In genomic region chr7:150446288-150446938, GRCh38 we compare ENCODE assay signal across 14 cellular contexts. TPM values are rescaled to one million over a fixed set of nuclear protein-coding genes. Genes with fewer than 3 reads are reported as not detected.
DNase-seq lines count a peak whose midpoint lies in the region; ATAC-seq and TF ChIP-seq lines count a peak whose summit lies in the region.
"Had no signal": no experiment of that assay in that cellular context is flagged by ENCODE, and none has a peak within 500 bp of the region (broad histone marks: within the 10 kb centered on the region; RNA-seq: fewer than 3 reads in every experiment).

No MANE protein-coding gene starts in this region.

- H3K4me1 ChIP-seq in adrenal gland (replicated peaks in 1 of 2) (peaks cover 11 to 24% of the 10 kb centered on the region in 2 donors), prostate gland (replicated peaks) (no peaks in the 10 kb centered on the region), aorta (ENCODE audit: control insufficient read depth in 1 of 2, insufficient read depth in 2 of 2, low read length in 2 of 2) (no peaks in the 10 kb centered on the region), mesendoderm (ENCODE audit: control insufficient read depth, low read depth, low read length) (no peaks in the 10 kb centered on the region)
- H3K4me1 ChIP-seq: colonic mucosa, psoas muscle had no signal

- no peak overlapping the region for H2BK5ac ChIP-seq in mesendoderm (ENCODE audit: low read length)

- H3K4me1 Mint-ChIP-seq in activated T-cell treated with anti-CD3 and anti-CD28 coated beads, Interleukin-2, amount 50 U/mL, for 4 hours (ENCODE audit: low read depth) = peaks cover 53% of the 10 kb centered on the region

- peak overlapping the region in 3 of 5 donors; percentile 47 to 66 (median 62) for H3K27ac ChIP-seq in adrenal gland
- H3K27ac ChIP-seq in prostate gland = peak overlapping the region; percentile 17 to 28
- no peak overlapping the region for H3K27ac ChIP-seq in aorta (ENCODE audit: low read depth in 1 of 2, low read length in 2 of 2)
- no peak overlapping the region for H3K27ac ChIP-seq in mesendoderm (ENCODE audit: low read depth, low read length)
- H3K27ac ChIP-seq: colonic mucosa, psoas muscle had no signal

- no peak overlapping the region for H2AK5ac ChIP-seq in mesendoderm (ENCODE audit: low read length)

- peaks cover 7% of the 10 kb centered on the region for H3K9me3 Mint-ChIP-seq in activated T-cell treated with anti-CD3 and anti-CD28 coated beads, Interleukin-2, amount 50 U/mL, for 4 hours

- no peak overlapping the region for H4K5ac ChIP-seq in mesendoderm (ENCODE audit: low read length)

- no peak for TF ChIP-seq CTCF in adrenal gland (IDR thresholded peaks at IDR 0.05)
- no peak for TF ChIP-seq CTCF in prostate gland (IDR thresholded peaks at IDR 0.05)

- WGBS in adrenal gland, 4 donors = 72 to 82% (median 77%) methylated on average over 2 of the region's 2 CpGs
- WGBS in prostate gland = 74% methylated on average over 2 of the region's 2 CpGs
- WGBS in aorta, 2 donors = 91 to 92% methylated on average over 2 of the region's 2 CpGs
- WGBS in mesendoderm (ENCODE audit: extremely low coverage, insufficient coverage, low lambda C conversion rate) = no CpG with 5 or more reads among the region's 2 CpGs

- DNase-seq in activated T-cell treated with anti-CD3 and anti-CD28 coated beads, Interleukin-2, amount 50 U/mL, for 4 hours = no peak
- DNase-seq in activated T-cell treated with anti-CD3 and anti-CD28 coated beads, Interleukin-2, amount 50 U/mL, for 1 hour = no peak
- DNase-seq in NCI-H226 = peak; percentile 33
- DNase-seq in adrenal gland = no peak
- DNase-seq in prostate gland (ENCODE audit: low spot score) = no peak
- DNase-seq in aorta = no peak
- no peak for DNase-seq in mesendoderm
- DNase-seq: activated CD4-positive, alpha-beta T cell treated with anti-CD3 and anti-CD28 coated beads, Interleukin-2, amount 50 U/mL, for 4 hours; amygdala; colonic mucosa; DMS53; psoas muscle had no signal

- H3K9me3 ChIP-seq in adrenal gland (replicated peaks in 1 of 3) = peaks cover 0 to 3% (median 0%) of the 10 kb centered on the region in 3 donors
- H3K9me3 ChIP-seq in prostate gland = no peaks in the 10 kb centered on the region
- H3K9me3 ChIP-seq in aorta (ENCODE audit: control insufficient read depth, low read length) = peaks cover 10% of the 10 kb centered on the region
- H3K9me3 ChIP-seq: colonic mucosa had no signal

- H3K4ac ChIP-seq in mesendoderm (ENCODE audit: low read depth, low read length) = no peak overlapping the region

- H3K18ac ChIP-seq in mesendoderm (ENCODE audit: low read length) = no peak overlapping the region

- H2BK15ac ChIP-seq in mesendoderm (replicated peaks; ENCODE audit: low read depth) = no peak overlapping the region

- H4K8ac ChIP-seq in mesendoderm (ENCODE audit: low read depth, low read length) = no peak overlapping the region

- no peak overlapping the region for H2BK120ac ChIP-seq in mesendoderm (ENCODE audit: low read depth, low read length)

- H3K4me3 ChIP-seq in adrenal gland (no peak overlapping the region), prostate gland (no peak overlapping the region), aorta (ENCODE audit: low read length in 2 of 2) (no peak overlapping the region), mesendoderm (ENCODE audit: low read length) (no peak overlapping the region)
- H3K4me3 ChIP-seq: colonic mucosa, K562, psoas muscle had no signal

- peak; percentile 2 to 20 for ATAC-seq in activated T-cell treated with anti-CD3 and anti-CD28 coated beads, Interleukin-2, amount 50 U/mL, for 4 hours
- no peak for ATAC-seq in aorta (ENCODE audit: low FRiP score)
- no peak for ATAC-seq in GM18858 (IDR thresholded peaks at IDR 0.05; ENCODE audit: unreplicated experiment)
- ATAC-seq: K562, psoas muscle had no signal

- no peaks in the 10 kb centered on the region for H3K36me3 Mint-ChIP-seq in activated T-cell treated with anti-CD3 and anti-CD28 coated beads, Interleukin-2, amount 50 U/mL, for 4 hours (ENCODE audit: insufficient read depth)

- no peak overlapping the region for H3K4me3 Mint-ChIP-seq in activated T-cell treated with anti-CD3 and anti-CD28 coated beads, Interleukin-2, amount 50 U/mL, for 4 hours

- H3K27me3 Mint-ChIP-seq in activated T-cell treated with anti-CD3 and anti-CD28 coated beads, Interleukin-2, amount 50 U/mL, for 4 hours (ENCODE audit: low read depth) = no peaks in the 10 kb centered on the region

- no peak overlapping the region for H3K4me2 ChIP-seq in mesendoderm (ENCODE audit: low read length)

- H3K36me3 ChIP-seq in adrenal gland (replicated peaks in 1 of 2) (no peaks in the 10 kb centered on the region), prostate gland (no peaks in the 10 kb centered on the region), aorta (ENCODE audit: control insufficient read depth in 1 of 2, insufficient read depth in 2 of 2, low read length in 1 of 2) (no peaks in the 10 kb centered on the region), mesendoderm (ENCODE audit: control insufficient read depth, insufficient read depth, low read length) (no peaks in the 10 kb centered on the region)
- H3K36me3 ChIP-seq: colonic mucosa had no signal

- no peak overlapping the region for H3K23ac ChIP-seq in mesendoderm (ENCODE audit: low read length)

- TF ChIP-seq POLR2A in adrenal gland (IDR thresholded peaks at IDR 0.05) (no peak), prostate gland (IDR thresholded peaks at IDR 0.05) (no peak)

- H3K9ac ChIP-seq in mesendoderm (ENCODE audit: low read length) = no peak overlapping the region

- H3K79me1 ChIP-seq in mesendoderm (ENCODE audit: low read length) = no peaks in the 10 kb centered on the region

- H3K27me3 ChIP-seq in adrenal gland (peaks cover 1% of the 10 kb centered on the region), prostate gland (replicated peaks; ENCODE audit: insufficient read depth) (no peaks in the 10 kb centered on the region), aorta (ENCODE audit: control insufficient read depth in 1 of 2, insufficient read depth in 2 of 2, low read length in 1 of 2) (no peaks in the 10 kb centered on the region), mesendoderm (ENCODE audit: insufficient read depth, low read length, poor library complexity) (no peaks in the 10 kb centered on the region)
- H3K27me3 ChIP-seq: colonic mucosa had no signal

- no peak overlapping the region for H3K56ac ChIP-seq in mesendoderm (ENCODE audit: low read length)

- no peaks in the 10 kb centered on the region for H3K79me2 ChIP-seq in mesendoderm (ENCODE audit: control insufficient read depth, insufficient read depth, low read length)

- intact Hi-C loops in adrenal gland (cut with DNase I) (loop anchor here in 1 of 2 donors (10.0 kb wide), 1 partner anchor 308 kb away; no protein-coding TSS in a partner anchor), prostate gland (cut with DNase I) (no loop called here), aorta (cut with DNase I) (no loop called here)

RNA-seq across cellular contexts. Expression of gene GIMAP8, which starts 4.0 kb away (rescaled TPM):
- 1 to 10 TPM; 3.5 to 4.0 (median 3.6) TPM for total RNA-seq in activated T-cell treated with anti-CD3 and anti-CD28 coated beads, Interleukin-2, amount 50 U/mL, for 4 hours
- total RNA-seq in adrenal gland (10 to 100 TPM in 5 of 8 donors, 1 to 10 TPM in 3; 8.2 to 18.4 (median 11.6) TPM), prostate gland (1 to 10 TPM; 2.5 to 6.5 TPM), aorta (10 to 100 TPM; 20.0 to 41.4 TPM)
- polyA plus RNA-seq in adrenal gland (1 to 10 TPM; 6.1 to 9.3 (median 6.8) TPM), aorta (1 to 10 TPM; 1.6 to 6.6 TPM)
- polyA plus RNA-seq in mesendoderm (2013, experiment 1 of 2) = 0.01 TPM
- not detected for polyA plus RNA-seq in mesendoderm (2013, experiment 2 of 2)
- total RNA-seq: K562 had no signal
- polyA plus RNA-seq: K562 had no signal

Comparison
In these comparisons a context has a peak if more than half of its experiments do, and no peak if none do; other contexts are left out.
1. ATAC-seq: peak in activated T-cell treated with anti-CD3 and anti-CD28 coated beads, Interleukin-2, amount 50 U/mL, for 4 hours (2 of 2); none in aorta (single experiment) and GM18858 (single experiment).
2. H3K27ac ChIP-seq: peak in adrenal gland (3 of 5) and prostate gland (2 of 2); none in aorta (0 of 2) and mesendoderm (single experiment).